ENCODE assay signal across 23 cellular contexts in the genomic region with DNA sequence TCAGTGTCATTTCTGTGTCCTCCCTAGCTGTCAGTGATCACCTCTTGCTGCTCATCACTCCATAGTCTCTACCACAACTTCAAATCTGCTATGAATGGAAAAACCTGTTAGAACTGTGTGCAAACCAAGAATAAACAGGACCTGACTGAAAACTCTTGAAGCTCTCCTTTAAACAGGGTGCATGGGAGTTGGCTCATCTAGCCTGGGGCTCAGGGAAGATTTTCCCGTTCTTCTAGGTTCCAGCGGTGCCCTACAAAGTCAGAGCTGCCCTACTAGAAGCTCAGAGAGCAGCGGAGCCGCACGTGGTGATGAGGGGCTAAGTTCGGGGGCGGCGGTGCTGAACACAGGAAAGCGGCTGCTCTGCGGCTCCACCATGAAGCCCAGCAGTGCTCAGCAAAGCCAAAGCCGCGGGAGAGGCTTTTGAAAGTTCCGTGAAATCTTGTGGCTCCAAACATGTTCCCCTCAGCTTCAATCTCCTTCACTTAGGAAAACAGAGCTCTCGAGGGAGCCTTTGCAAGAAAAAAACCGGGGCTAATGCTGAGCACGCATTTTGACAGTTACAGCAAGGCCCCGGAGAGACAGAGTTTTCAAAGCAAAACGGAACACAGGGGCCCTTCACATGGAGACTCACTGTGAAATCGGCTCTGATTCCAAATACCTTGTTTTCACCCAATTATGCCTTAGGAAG. TPM values are rescaled to one million over a fixed set of nuclear protein-coding genes. Genes with fewer than 3 reads are reported as not detected.
DNase-seq lines count a peak whose midpoint lies in the region; ATAC-seq and TF ChIP-seq lines count a peak whose summit lies in the region.
"Had no signal": no experiment of that assay in that cellular context is flagged by ENCODE, and none has a peak within 500 bp of the region (broad histone marks: within the 10 kb centered on the region; RNA-seq: fewer than 3 reads in every experiment).

No MANE protein-coding gene starts in this region.

- no peak overlapping the region for H3K4me3 ChIP-seq in thymus (ENCODE audit: low read length)
- H3K4me3 ChIP-seq: GM23248, heart right ventricle, skin epidermis, thoracic aorta had no signal

- intact Hi-C loops in activated naive CD4-positive, alpha-beta T cell treated with anti-CD3 and anti-CD28 coated beads for 36 hours (cut with micrococcal nuclease), result no loop called here

- WGBS in thymus, result 94% methylated on average over 19 of the region's 19 CpGs

- no peaks in the 10 kb centered on the region for H3K9me3 ChIP-seq in thymus (ENCODE audit: control insufficient read depth)
- H3K9me3 ChIP-seq: heart right ventricle, thoracic aorta had no signal

- H3K4me1 Mint-ChIP-seq in activated naive CD4-positive, alpha-beta T cell treated with anti-CD3 and anti-CD28 coated beads for 36 hours (ENCODE audit: low read depth), result peaks cover 53% of the 10 kb centered on the region
- H3K4me1 Mint-ChIP-seq in activated CD8-positive, alpha-beta T cell treated with anti-CD3 and anti-CD28 coated beads, Interleukin-2, amount 10 ng/mL, durations not matched to agents 7 days and 5 days (ENCODE audit: low read depth), result peaks cover 83% of the 10 kb centered on the region
- H3K4me1 Mint-ChIP-seq in mesothelial cell of epicardium, result peaks cover 12% of the 10 kb centered on the region
- peaks cover 17% of the 10 kb centered on the region in 2 donors for H3K4me1 Mint-ChIP-seq in immature natural killer cell
- no peaks in the 10 kb centered on the region for H3K4me1 Mint-ChIP-seq in progenitor cell of endocrine pancreas (ENCODE audit: low read depth)

- POLR2A ChIA-PET in activated CD8-positive, alpha-beta T cell treated with anti-CD3 and anti-CD28 coated beads, Interleukin-2, amount 10 ng/mL, durations not matched to agents 7 days and 5 days (lab: Charles Lee), result interaction anchor here (1.0 to 1.4 kb wide), 3 partner anchors 9 to 26 kb away, joined by 3 to 4 read pairs (median 3); no protein-coding TSS in a partner anchor

- ATAC-seq in activated CD8-positive, alpha-beta T cell treated with anti-CD3 and anti-CD28 coated beads, Interleukin-2, amount 10 ng/mL, durations not matched to agents 7 days and 5 days, result no peak
- no peak for ATAC-seq in GM18498 (IDR thresholded peaks at IDR 0.05; ENCODE audit: unreplicated experiment)
- ATAC-seq: heart right ventricle, T-helper 17 cell had no signal

- no peak for TF ChIP-seq CTCF in mesothelial cell of epicardium (IDR thresholded peaks at IDR 0.05; ENCODE audit: unreplicated experiment)
- TF ChIP-seq CTCF in progenitor cell of endocrine pancreas (IDR thresholded peaks at IDR 0.05; ENCODE audit: unreplicated experiment), result no peak

- H3K9me3 Mint-ChIP-seq in activated naive CD4-positive, alpha-beta T cell treated with anti-CD3 and anti-CD28 coated beads for 36 hours, result no peaks in the 10 kb centered on the region
- no peaks in the 10 kb centered on the region for H3K9me3 Mint-ChIP-seq in activated CD8-positive, alpha-beta T cell treated with anti-CD3 and anti-CD28 coated beads, Interleukin-2, amount 10 ng/mL, durations not matched to agents 7 days and 5 days (ENCODE audit: insufficient read depth)
- no peaks in the 10 kb centered on the region for H3K9me3 Mint-ChIP-seq in mesothelial cell of epicardium
- no peaks in the 10 kb centered on the region for H3K9me3 Mint-ChIP-seq in immature natural killer cell
- H3K9me3 Mint-ChIP-seq in progenitor cell of endocrine pancreas (ENCODE audit: low read depth), result no peaks in the 10 kb centered on the region

- H3K4me1 ChIP-seq in thymus (ENCODE audit: control insufficient read depth, insufficient read depth, low read length), result peaks cover 20% of the 10 kb centered on the region

- no peak overlapping the region for H3K4me3 Mint-ChIP-seq in activated naive CD4-positive, alpha-beta T cell treated with anti-CD3 and anti-CD28 coated beads for 36 hours
- H3K4me3 Mint-ChIP-seq in activated CD8-positive, alpha-beta T cell treated with anti-CD3 and anti-CD28 coated beads, Interleukin-2, amount 10 ng/mL, durations not matched to agents 7 days and 5 days, result peak overlapping the region; percentile 53
- no peak overlapping the region for H3K4me3 Mint-ChIP-seq in mesothelial cell of epicardium
- no peak overlapping the region for H3K4me3 Mint-ChIP-seq in immature natural killer cell
- no peak overlapping the region for H3K4me3 Mint-ChIP-seq in progenitor cell of endocrine pancreas (ENCODE audit: low read depth)
- H3K4me3 Mint-ChIP-seq: T-helper 17 cell had no signal

- H3K27ac Mint-ChIP-seq in activated naive CD4-positive, alpha-beta T cell treated with anti-CD3 and anti-CD28 coated beads for 36 hours, result peak overlapping the region; percentile 25
- peak overlapping the region; percentile 88 for H3K27ac Mint-ChIP-seq in activated CD8-positive, alpha-beta T cell treated with anti-CD3 and anti-CD28 coated beads, Interleukin-2, amount 10 ng/mL, durations not matched to agents 7 days and 5 days
- peak overlapping the region; percentile 1 for H3K27ac Mint-ChIP-seq in mesothelial cell of epicardium
- H3K27ac Mint-ChIP-seq in immature natural killer cell, result no peak overlapping the region
- H3K27ac Mint-ChIP-seq in progenitor cell of endocrine pancreas, result no peak overlapping the region

- peak overlapping the region; percentile 20 for H3K27ac ChIP-seq in thymus (ENCODE audit: low read depth)
- H3K27ac ChIP-seq: epithelial cell of prostate, GM23248, heart right ventricle, skin epidermis, thoracic aorta had no signal

- H3K36me3 ChIP-seq in thymus (ENCODE audit: control insufficient read depth, insufficient read depth), result peaks cover 54% of the 10 kb centered on the region

- no peak for DNase-seq in activated naive CD4-positive, alpha-beta T cell treated with anti-CD3 and anti-CD28 coated beads for 36 hours
- no peak for DNase-seq in activated naive CD4-positive, alpha-beta T cell treated with Interleukin-2 at 50 U/mL for 16 hours
- DNase-seq in activated CD8-positive, alpha-beta T cell treated with anti-CD3 and anti-CD28 coated beads, Interleukin-2, amount 10 ng/mL, durations not matched to agents 7 days and 5 days, result peak; percentile 43
- DNase-seq in mesothelial cell of epicardium (ENCODE audit: low spot score in 2 of 2, unreplicated experiment in 2 of 2) (no peak), immature natural killer cell (no peak), progenitor cell of endocrine pancreas (ENCODE audit: low spot score, unreplicated experiment) (no peak)
- DNase-seq: activated CD4-positive, alpha-beta T cell treated with anti-CD3 and anti-CD28 coated beads for 4 hours; activated gamma-delta T cell treated with Interleukin-2 at 50 U/mL for 16 hours; central memory CD4-positive, alpha-beta T cell; DMS 273 treated with DMSO at 0.1 percent for 48 hours; GM23248; heart right ventricle; NCI-H1417; NCI-H2081 treated with DMSO at 0.1 percent for 48 hours; NCI-H774; occipital lobe; stimulated activated CD4-positive, alpha-beta T cell treated with anti-CD3 and anti-CD28 coated beads, Interleukin-2, amount 100 ng/mL, for 24 hours; T-helper 17 cell had no signal

- H3K27me3 Mint-ChIP-seq in activated naive CD4-positive, alpha-beta T cell treated with anti-CD3 and anti-CD28 coated beads for 36 hours (ENCODE audit: low read depth), result no peaks in the 10 kb centered on the region
- H3K27me3 Mint-ChIP-seq in activated CD8-positive, alpha-beta T cell treated with anti-CD3 and anti-CD28 coated beads, Interleukin-2, amount 10 ng/mL, durations not matched to agents 7 days and 5 days (ENCODE audit: low read depth), result no peaks in the 10 kb centered on the region
- no peaks in the 10 kb centered on the region for H3K27me3 Mint-ChIP-seq in mesothelial cell of epicardium (ENCODE audit: low read depth)
- no peaks in the 10 kb centered on the region for H3K27me3 Mint-ChIP-seq in immature natural killer cell (ENCODE audit: low read depth in 3 of 3)
- peaks cover 6% of the 10 kb centered on the region for H3K27me3 Mint-ChIP-seq in progenitor cell of endocrine pancreas
- H3K27me3 Mint-ChIP-seq: T-helper 17 cell had no signal

- CTCF ChIA-PET in activated naive CD4-positive, alpha-beta T cell treated with anti-CD3 and anti-CD28 coated beads for 36 hours (lab: Charles Lee), result interaction anchor here (1.0 to 1.2 kb wide), 3 partner anchors 9 to 90 kb away, joined by 3 to 4 read pairs (median 3); no protein-coding TSS in a partner anchor
- CTCF ChIA-PET in activated CD8-positive, alpha-beta T cell treated with anti-CD3 and anti-CD28 coated beads, Interleukin-2, amount 10 ng/mL, durations not matched to agents 7 days and 5 days (lab: Charles Lee), result interaction anchor here (1.9 kb wide), 1 partner anchor 31 kb away, joined by 9 read pairs; the partner anchor contains the start of gene RGS10

- H3K36me3 Mint-ChIP-seq in activated naive CD4-positive, alpha-beta T cell treated with anti-CD3 and anti-CD28 coated beads for 36 hours (ENCODE audit: low read depth), result peaks cover 55% of the 10 kb centered on the region
- H3K36me3 Mint-ChIP-seq in activated CD8-positive, alpha-beta T cell treated with anti-CD3 and anti-CD28 coated beads, Interleukin-2, amount 10 ng/mL, durations not matched to agents 7 days and 5 days (ENCODE audit: low read depth), result peaks cover 71% of the 10 kb centered on the region
- H3K36me3 Mint-ChIP-seq in mesothelial cell of epicardium, result peaks cover 2% of the 10 kb centered on the region
- peaks cover 5 to 18% (median 17%) of the 10 kb centered on the region in 3 donors for H3K36me3 Mint-ChIP-seq in immature natural killer cell
- no peaks in the 10 kb centered on the region for H3K36me3 Mint-ChIP-seq in progenitor cell of endocrine pancreas (ENCODE audit: insufficient read depth)

- H3K27me3 ChIP-seq in thymus (ENCODE audit: control insufficient read depth, insufficient read depth), result no peaks in the 10 kb centered on the region
- H3K27me3 ChIP-seq: heart right ventricle had no signal

RNA-seq across cellular contexts. Expression of gene RGS10, which starts 30.5 kb away (rescaled TPM):
- total RNA-seq in activated naive CD4-positive, alpha-beta T cell treated with anti-CD3 and anti-CD28 coated beads for 36 hours, result 100 to 1,000 TPM; 234 to 240 TPM
- total RNA-seq in activated CD8-positive, alpha-beta T cell treated with anti-CD3 and anti-CD28 coated beads, Interleukin-2, amount 10 ng/mL, durations not matched to agents 7 days and 5 days, result 100 to 1,000 TPM; 166 TPM
- 15.4 to 17.4 TPM (median 16.7 TPM) in 3 replicates for total RNA-seq in mesothelial cell of epicardium
- 304 TPM for polyA plus RNA-seq in thymus
- polyA plus RNA-seq in immature natural killer cell, result 10 to 100 TPM; 11.8 to 48.4 (median 40.7) TPM
- total RNA-seq in progenitor cell of endocrine pancreas, result 0.96 and 2.0 TPM in 2 replicates

Comparison
In these comparisons a context has a peak if more than half of its experiments do, and no peak if none do; other contexts are left out.
1. H3K27ac Mint-ChIP-seq: peak in activated naive CD4-positive, alpha-beta T cell treated with anti-CD3 and anti-CD28 coated beads for 36 hours (single experiment), activated CD8-positive, alpha-beta T cell treated with anti-CD3 and anti-CD28 coated beads, Interleukin-2, amount 10 ng/mL, durations not matched to agents 7 days and 5 days (single experiment) and mesothelial cell of epicardium (single experiment); none in immature natural killer cell (0 of 6) and progenitor cell of endocrine pancreas (single experiment).